ENCODE assay signal across 8 cellular contexts in the genomic region with DNA sequence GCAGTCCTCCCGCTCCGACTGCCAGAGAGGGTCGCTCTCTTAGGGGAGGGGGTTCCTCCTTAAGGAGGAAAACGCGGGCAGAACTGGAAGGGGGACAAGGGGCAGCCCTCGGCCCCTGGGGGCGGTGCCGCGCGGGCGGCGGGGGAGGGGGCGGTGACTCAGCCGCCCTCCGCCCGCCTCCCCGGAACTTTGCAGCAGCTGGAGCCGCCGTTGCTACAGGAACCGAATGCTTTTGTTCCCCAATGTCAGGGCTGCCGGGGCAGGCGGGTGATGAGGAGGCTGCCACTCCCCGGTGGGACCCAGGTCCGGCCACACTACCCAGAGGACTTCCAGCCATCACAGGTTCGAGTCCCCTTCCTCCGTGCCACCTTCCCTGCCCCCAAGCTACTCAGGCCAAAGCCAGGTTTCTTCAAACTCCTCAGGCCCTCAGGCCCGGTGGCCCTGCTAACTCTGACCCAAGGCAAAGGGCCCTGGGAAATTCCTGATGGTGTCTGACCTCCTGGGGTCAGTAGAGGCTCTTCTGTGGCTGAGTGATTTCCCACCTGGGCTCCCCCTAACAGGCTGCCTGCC. TPM values are rescaled to one million over a fixed set of nuclear protein-coding genes. Genes with fewer than 3 reads are reported as not detected.
DNase-seq lines count a peak whose midpoint lies in the region; ATAC-seq and TF ChIP-seq lines count a peak whose summit lies in the region.

No MANE protein-coding gene starts in this region.

- peaks cover 59% of the 10 kb centered on the region for H3K27me3 ChIP-seq in HL-60 (ENCODE audit: insufficient read depth, poor library complexity, severe bottlenecking)
- H3K27me3 ChIP-seq in SJCRH30, result peaks cover 17% of the 10 kb centered on the region; the same call in 1 of the 2 replicates
- H3K27me3 ChIP-seq in ovary, result no peaks in the 10 kb centered on the region
- no peaks in the 10 kb centered on the region for H3K27me3 ChIP-seq in uterus

- no peak for TF ChIP-seq CTCF in AG10803 (conservative IDR thresholded peaks at IDR 0.05; ENCODE audit: low read length)
- TF ChIP-seq CTCF in HL-60 (IDR thresholded peaks at IDR 0.05; ENCODE audit: insufficient read depth, low read length), result no peak
- TF ChIP-seq CTCF in glutamatergic neuron (IDR thresholded peaks at IDR 0.05; ENCODE audit: partially characterized antibody, unreplicated experiment), result no peak
- no peak for TF ChIP-seq CTCF in ovary (IDR thresholded peaks at IDR 0.05)
- TF ChIP-seq CTCF in uterus (IDR thresholded peaks at IDR 0.05), result no peak

- no peaks in the 10 kb centered on the region for H3K36me3 Mint-ChIP-seq in activated naive CD4-positive, alpha-beta T cell treated with anti-CD3 and anti-CD28 coated beads for 36 hours (ENCODE audit: low read depth)
- H3K36me3 Mint-ChIP-seq in glutamatergic neuron (ENCODE audit: unreplicated experiment), result no peaks in the 10 kb centered on the region

- TF ChIP-seq POLR2A in ovary (IDR thresholded peaks at IDR 0.05), result peak; percentile 13
- peak in 1 of 2 donors; percentile 10 for TF ChIP-seq POLR2A in uterus (IDR thresholded peaks at IDR 0.05)

- H3K27ac ChIP-seq in HL-60 (replicated peaks), result no peak overlapping the region
- peak overlapping the region; percentile 22; the same call in 1 of the 2 replicates for H3K27ac ChIP-seq in SJCRH30
- no peak overlapping the region for H3K27ac ChIP-seq in ovary
- peak overlapping the region in 1 of 2 donors; percentile 28 for H3K27ac ChIP-seq in uterus

- TF ChIP-seq EP300 in ovary (IDR thresholded peaks at IDR 0.05), result no peak

- H3K4me1 ChIP-seq in SJCRH30, result peaks cover 24% of the 10 kb centered on the region
- peaks cover 14% of the 10 kb centered on the region for H3K4me1 ChIP-seq in ovary (ENCODE audit: insufficient read depth)
- peaks cover 0 to 28% of the 10 kb centered on the region in 2 donors for H3K4me1 ChIP-seq in uterus

- no peak overlapping the region for H3K27ac Mint-ChIP-seq in activated naive CD4-positive, alpha-beta T cell treated with anti-CD3 and anti-CD28 coated beads for 36 hours
- no peak overlapping the region for H3K27ac Mint-ChIP-seq in glutamatergic neuron (ENCODE audit: unreplicated experiment)

- peak; percentile 65 for DNase-seq in AG10803 (ENCODE audit: low read depth)
- DNase-seq in HL-60 (ENCODE audit: low read depth in 1 of 2, low spot score in 1 of 2), result peak; percentile 35 to 63
- peak; percentile 80 to 84 for DNase-seq in SJCRH30
- peak; percentile 78 for DNase-seq in activated naive CD4-positive, alpha-beta T cell treated with anti-CD3 and anti-CD28 coated beads for 36 hours
- DNase-seq in glutamatergic neuron, result peak; percentile 66
- peak; percentile 61 to 79 (median 77) for DNase-seq in ovary
- DNase-seq in uterus, result peak; percentile 62 to 68

- H3K4me3 ChIP-seq in AG10803 (ENCODE audit: low read length) (peak overlapping the region; percentile 71), HL-60 (replicated peaks; ENCODE audit: insufficient read depth, low read length) (peak overlapping the region; percentile 28), SJCRH30 (peak overlapping the region; percentile 73), ovary (peak overlapping the region; percentile 36), uterus (peak overlapping the region; percentile 53 to 59)

- 1% methylated on average over 27 of the region's 27 CpGs for WGBS in ovary, 3 donors

- H3K9me3 ChIP-seq in SJCRH30 (replicated peaks) (no peaks in the 10 kb centered on the region), ovary (no peaks in the 10 kb centered on the region), uterus (no peaks in the 10 kb centered on the region)

- ATAC-seq in GM19351 (IDR thresholded peaks at IDR 0.05; ENCODE audit: unreplicated experiment), result no peak

- H3K27me3 Mint-ChIP-seq in activated naive CD4-positive, alpha-beta T cell treated with anti-CD3 and anti-CD28 coated beads for 36 hours (ENCODE audit: low read depth), result peaks cover 18% of the 10 kb centered on the region
- H3K27me3 Mint-ChIP-seq in glutamatergic neuron (ENCODE audit: unreplicated experiment), result peaks cover 8% of the 10 kb centered on the region

- peak overlapping the region; percentile 58 for H3K4me3 Mint-ChIP-seq in activated naive CD4-positive, alpha-beta T cell treated with anti-CD3 and anti-CD28 coated beads for 36 hours
- H3K4me3 Mint-ChIP-seq in glutamatergic neuron (ENCODE audit: unreplicated experiment), result peak overlapping the region; percentile 64

- H3K4me1 Mint-ChIP-seq in activated naive CD4-positive, alpha-beta T cell treated with anti-CD3 and anti-CD28 coated beads for 36 hours (ENCODE audit: low read depth), result peaks cover 20% of the 10 kb centered on the region
- H3K4me1 Mint-ChIP-seq in glutamatergic neuron (ENCODE audit: low read depth, unreplicated experiment), result peaks cover 26% of the 10 kb centered on the region

- no peaks in the 10 kb centered on the region for H3K36me3 ChIP-seq in SJCRH30
- no peaks in the 10 kb centered on the region for H3K36me3 ChIP-seq in ovary
- no peaks in the 10 kb centered on the region for H3K36me3 ChIP-seq in uterus

- intact Hi-C loops in activated naive CD4-positive, alpha-beta T cell treated with anti-CD3 and anti-CD28 coated beads for 36 hours (cut with micrococcal nuclease), result loop anchor here (5.0 kb wide), 1 partner anchor 311 kb away; a partner anchor contains a TSS
- intact Hi-C loops in ovary (cut with DNase I), result no loop called here
- intact Hi-C loops in uterus (cut with DNase I; ENCODE audit: low total_unique reads), result no loop called here

- CTCF ChIA-PET in activated naive CD4-positive, alpha-beta T cell treated with anti-CD3 and anti-CD28 coated beads for 36 hours (lab: Charles Lee), result interaction anchor here (0.6 to 7.0 kb wide), 5 partner anchors 9 to 44 kb away, joined by 3 to 69 read pairs (median 4); no protein-coding TSS in a partner anchor

- H3K9me3 Mint-ChIP-seq in activated naive CD4-positive, alpha-beta T cell treated with anti-CD3 and anti-CD28 coated beads for 36 hours, result no peaks in the 10 kb centered on the region
- peaks cover 8% of the 10 kb centered on the region for H3K9me3 Mint-ChIP-seq in glutamatergic neuron (ENCODE audit: unreplicated experiment)

RNA-seq across cellular contexts. Expression of a gene that starts 3.2 kb away (rescaled TPM):
- 0.73 and 1.1 TPM in 2 replicates for total RNA-seq in SJCRH30 (2014; rRNA removed; shearing (Covaris generic))
- total RNA-seq in activated naive CD4-positive, alpha-beta T cell treated with anti-CD3 and anti-CD28 coated beads for 36 hours, result under 1 TPM; 0.24 to 0.30 TPM
- 15.8 TPM for total RNA-seq in glutamatergic neuron (ENCODE audit: unreplicated experiment)
- total RNA-seq in ovary, result 1 to 10 TPM in 6 of 7 donors, under 1 TPM in 1; 0.48 to 7.2 (median 1.6) TPM
- 1 to 10 TPM in 1 of 2 donors, under 1 TPM in 1; 0.30 to 2.6 TPM for polyA plus RNA-seq in ovary
- 10 to 100 TPM in 1 of 4 donors, 1 to 10 TPM in 1, under 1 TPM in 1, not detected in 1; 0.77 to 31.0 (median 3.7) TPM for total RNA-seq in uterus

RNA-seq across cellular contexts. Expression of a gene that starts 54.8 kb away (rescaled TPM):
- 0.05 and 0.16 TPM in 2 replicates for total RNA-seq in SJCRH30 (2014; rRNA removed; shearing (Covaris generic))
- under 1 TPM; 0.21 to 0.30 TPM for total RNA-seq in activated naive CD4-positive, alpha-beta T cell treated with anti-CD3 and anti-CD28 coated beads for 36 hours
- total RNA-seq in glutamatergic neuron (ENCODE audit: unreplicated experiment) (0.74 TPM), ovary (1 to 10 TPM in 2 of 7 donors, under 1 TPM in 4, not detected in 1; 0.15 to 1.7 (median 0.54) TPM), uterus (1 to 10 TPM in 2 of 4 donors, not detected in 2; 1.2 to 1.5 TPM)
- polyA plus RNA-seq in ovary, result under 1 TPM; 0.30 to 0.42 TPM

RNA-seq across cellular contexts. Expression of a gene that starts 57.2 kb away (rescaled TPM):
- total RNA-seq in SJCRH30 (2014; rRNA removed; shearing (Covaris generic)), result 2.6 and 2.7 TPM in 2 replicates
- under 1 TPM; 0.17 to 0.47 TPM for total RNA-seq in activated naive CD4-positive, alpha-beta T cell treated with anti-CD3 and anti-CD28 coated beads for 36 hours
- total RNA-seq in glutamatergic neuron (ENCODE audit: unreplicated experiment) (52.2 TPM), ovary (100 to 1,000 TPM in 5 of 7 donors, 10 to 100 TPM in 2; 64.4 to 237 (median 157) TPM), uterus (100 to 1,000 TPM in 3 of 4 donors, 10 to 100 TPM in 1; 76.5 to 292 (median 177) TPM)
- 100 to 1,000 TPM in 1 of 2 donors, 10 to 100 TPM in 1; 19.8 to 194 TPM for polyA plus RNA-seq in ovary

Comparison
In these comparisons a context has a peak if more than half of its experiments do, and no peak if none do; other contexts are left out.
1. RNA of a gene that starts 57.2 kb away (total RNA-seq): 76.5 to 292 TPM in uterus, 64.4 to 237 TPM in ovary and 52.2 TPM in glutamatergic neuron (single experiment); 2.6 to 2.7 TPM in SJCRH30 and 0.17 to 0.47 TPM in activated naive CD4-positive, alpha-beta T cell treated with anti-CD3 and anti-CD28 coated beads for 36 hours; every median in the first group is over 10 times any median in the second.
2. Peak in every context shown above with its lines, with median percentiles within 50 percentile points of each other: DNase-seq and H3K4me3 ChIP-seq.